28 cellular contexts compared by ENCODE assay signal in the genomic region with DNA sequence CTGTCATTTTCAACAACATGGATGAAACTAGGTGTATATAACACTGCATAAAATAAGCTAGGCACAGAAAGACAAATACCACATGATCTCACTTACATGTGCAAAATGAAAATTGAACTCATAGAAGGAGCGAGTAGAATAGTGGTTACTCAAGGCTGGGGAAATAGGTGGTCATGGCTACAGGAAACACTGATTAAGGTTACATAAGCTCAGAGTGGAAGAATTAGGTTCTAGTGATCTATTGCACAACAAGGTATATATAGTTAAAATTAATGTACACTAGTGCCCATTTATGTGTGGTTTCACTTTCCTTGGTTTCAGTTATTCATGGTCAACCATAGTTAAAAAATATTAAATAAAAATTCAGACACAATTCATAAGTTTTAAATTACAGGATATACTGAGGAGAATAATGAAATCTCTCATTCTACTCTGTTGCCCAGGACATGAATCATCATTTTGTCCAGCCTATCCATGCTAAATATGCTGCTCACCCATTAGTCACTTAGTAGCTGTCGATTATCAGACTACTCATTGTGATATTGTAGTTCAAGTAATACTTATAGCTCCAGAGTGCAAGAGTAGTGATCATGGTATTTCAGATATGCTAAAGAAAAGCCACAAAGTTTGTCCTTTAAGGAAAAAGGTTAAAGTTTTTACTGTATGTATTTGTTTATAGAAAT.
DNase-seq lines count a peak whose midpoint lies in the region; ATAC-seq, FAIRE-seq and TF ChIP-seq lines count a peak whose summit lies in the region.
"Had no signal": no experiment of that assay in that cellular context is flagged by ENCODE, and none has a peak within 500 bp of the region (broad histone marks: within the 10 kb centered on the region; RNA-seq: fewer than 3 reads in every experiment).

No MANE protein-coding gene starts in this region.

- no peaks in the 10 kb centered on the region for H4K20me1 ChIP-seq in astrocyte (ENCODE audit: insufficient read depth, low read length)

- no peaks in the 10 kb centered on the region for H3K27me3 Mint-ChIP-seq in astrocyte (ENCODE audit: low read depth, unreplicated experiment)
- H3K27me3 Mint-ChIP-seq in stimulated activated memory B cell treated with anti-CD40 and anti-IgM and Interleukin-4, amounts not matched to agents 10 μg/mL and 1 μg/mL and 100 μg/mL, for 72 hours: no peaks in the 10 kb centered on the region
- H3K27me3 Mint-ChIP-seq: activated naive CD8-positive, alpha-beta T cell treated with anti-CD3 and anti-CD28 coated beads, Interleukin-2, amount 50 U/mL, for 24 hours; B cell; naive thymus-derived CD8-positive, alpha-beta T cell; type B pancreatic cell had no signal

- H3K79me2 ChIP-seq in astrocyte (ENCODE audit: insufficient read depth, low read length): no peaks in the 10 kb centered on the region

- FAIRE-seq in astrocyte (lab: Jason Lieb, UNC): no peak
- FAIRE-seq: endometrium, HepG2 had no signal

- H3K4me2 ChIP-seq in astrocyte (ENCODE audit: low read length): no peak overlapping the region
- H3K4me2 ChIP-seq: GM23338 had no signal

- H3K27me3 ChIP-seq in astrocyte (ENCODE audit: insufficient read depth, low read length) (no peaks in the 10 kb centered on the region), foreskin keratinocyte (no peaks in the 10 kb centered on the region), transverse colon (no peaks in the 10 kb centered on the region)
- H3K27me3 ChIP-seq: right atrium auricular region had no signal

- intact Hi-C loops in transverse colon (cut with DNase I; ENCODE audit: low total_unique reads): no loop called here

- no peak overlapping the region for H3K27ac Mint-ChIP-seq in astrocyte (ENCODE audit: unreplicated experiment)
- H3K27ac Mint-ChIP-seq in stimulated activated memory B cell treated with anti-CD40 and anti-IgM and Interleukin-4, amounts not matched to agents 10 μg/mL and 1 μg/mL and 100 μg/mL, for 72 hours: no peak overlapping the region
- H3K27ac Mint-ChIP-seq: activated naive CD8-positive, alpha-beta T cell treated with anti-CD3 and anti-CD28 coated beads, Interleukin-2, amount 50 U/mL, for 24 hours; activated T-helper 2 cell treated with anti-CD3 and anti-CD28 coated beads, Interferon-gamma antibody, Interleukin-2, Interleukin-4, amounts not matched to agents 10 μg/mL and 5 μg/mL and 100 μg/mL, durations not matched to agents 14 hours and 24 hours and 36 hours; B cell; brain; GM23338; naive thymus-derived CD8-positive, alpha-beta T cell; type B pancreatic cell; WTC11 had no signal

- TF ChIP-seq CTCF in NB4 (IDR thresholded peaks at IDR 0.05; ENCODE audit: low read depth, low read length): no peak
- TF ChIP-seq CTCF in astrocyte (IDR thresholded peaks at IDR 0.05; ENCODE audit: insufficient read depth, low read depth, low read length): no peak
- no peak for TF ChIP-seq CTCF in foreskin keratinocyte (conservative IDR thresholded peaks at IDR 0.05)
- no peak for TF ChIP-seq CTCF in transverse colon (IDR thresholded peaks at IDR 0.05)

- H3K4me3 ChIP-seq in NB4 (ENCODE audit: low read depth, low read length) (no peak overlapping the region), astrocyte (ENCODE audit: insufficient read depth, low read depth, low read length) (no peak overlapping the region), transverse colon (no peak overlapping the region)
- H3K4me3 ChIP-seq: GM23338, right atrium auricular region had no signal

- H2AFZ ChIP-seq in astrocyte (ENCODE audit: low read depth, low read length): no peak overlapping the region
- H2AFZ ChIP-seq: GM23338 had no signal

- no peaks in the 10 kb centered on the region for H3K36me3 Mint-ChIP-seq in astrocyte (ENCODE audit: low read depth, unreplicated experiment)
- H3K36me3 Mint-ChIP-seq in stimulated activated memory B cell treated with anti-CD40 and anti-IgM and Interleukin-4, amounts not matched to agents 10 μg/mL and 1 μg/mL and 100 μg/mL, for 72 hours: no peaks in the 10 kb centered on the region
- H3K36me3 Mint-ChIP-seq: brain; naive thymus-derived CD8-positive, alpha-beta T cell; type B pancreatic cell had no signal

- TF ChIP-seq EP300 in transverse colon (IDR thresholded peaks at IDR 0.05; ENCODE audit: low read depth): no peak

- DNase-seq in DMS153 (lab: John Stamatoyannopoulos, UW) (peak; percentile 0), DMS153 treated with DMSO at 0.1 percent for 48 hours (lab: John Stamatoyannopoulos, UW; ENCODE audit: unreplicated experiment) (no peak), NB4 (ENCODE audit: low read depth) (peak; percentile 14), astrocyte (ENCODE audit: low read depth) (peak; percentile 32), foreskin keratinocyte (peak; percentile 23 to 56), transverse colon (no peak), DMS114 treated with DMSO at 0.1 percent for 48 hours (lab: John Stamatoyannopoulos, UW; ENCODE audit: unreplicated experiment) (no peak)
- DNase-seq: activated CD4-positive, alpha-beta T cell treated with anti-CD3 and anti-CD28 coated beads, Interleukin-2, amount 50 U/mL, for 4 hours; activated CD8-positive, alpha-beta memory T cell treated with anti-CD3 and anti-CD28 coated beads, Interleukin-2, amount 50 U/mL, for 4 hours; activated naive CD8-positive, alpha-beta T cell treated with anti-CD3 and anti-CD28 coated beads, Interleukin-2, amount 50 U/mL, for 24 hours; cortex of kidney; naive thymus-derived CD8-positive, alpha-beta T cell; NCI-H1436; NCI-H524; SIG-M5; stimulated activated CD4-positive, alpha-beta T cell treated with anti-CD3 and anti-CD28 coated beads, Interleukin-4, amount 100 ng/mL, for 4 hours had no signal

- peak; percentile 97 for ATAC-seq in foreskin keratinocyte
- ATAC-seq in stimulated activated memory B cell treated with anti-CD40 and anti-IgM and Interleukin-4, amounts not matched to agents 10 μg/mL and 1 μg/mL and 100 μg/mL, for 72 hours: no peak
- ATAC-seq: activated naive CD8-positive, alpha-beta T cell treated with anti-CD3 and anti-CD28 coated beads, Interleukin-2, amount 50 U/mL, for 24 hours; GM23338; HepG2; left lobe of liver; naive thymus-derived CD8-positive, alpha-beta T cell; WTC11 had no signal

- peaks cover 3% of the 10 kb centered on the region for H3K4me1 Mint-ChIP-seq in astrocyte (ENCODE audit: low read depth, unreplicated experiment)
- no peaks in the 10 kb centered on the region for H3K4me1 Mint-ChIP-seq in stimulated activated memory B cell treated with anti-CD40 and anti-IgM and Interleukin-4, amounts not matched to agents 10 μg/mL and 1 μg/mL and 100 μg/mL, for 72 hours
- H3K4me1 Mint-ChIP-seq: activated naive CD8-positive, alpha-beta T cell treated with anti-CD3 and anti-CD28 coated beads, Interleukin-2, amount 50 U/mL, for 24 hours; B cell; brain; GM23338; naive thymus-derived CD8-positive, alpha-beta T cell had no signal

- no peak overlapping the region for H3K9ac ChIP-seq in astrocyte (ENCODE audit: low read length)

- H3K9me3 ChIP-seq in astrocyte (ENCODE audit: insufficient read depth, low read depth, low read length): no peaks in the 10 kb centered on the region
- H3K9me3 ChIP-seq in transverse colon: peaks cover 0 to 15% of the 10 kb centered on the region in 2 donors

- H3K4me3 Mint-ChIP-seq in astrocyte (ENCODE audit: unreplicated experiment): no peak overlapping the region
- no peak overlapping the region for H3K4me3 Mint-ChIP-seq in stimulated activated memory B cell treated with anti-CD40 and anti-IgM and Interleukin-4, amounts not matched to agents 10 μg/mL and 1 μg/mL and 100 μg/mL, for 72 hours
- H3K4me3 Mint-ChIP-seq: activated naive CD8-positive, alpha-beta T cell treated with anti-CD3 and anti-CD28 coated beads, Interleukin-2, amount 50 U/mL, for 24 hours; B cell; brain; GM23338; naive thymus-derived CD8-positive, alpha-beta T cell; type B pancreatic cell; WTC11 had no signal

- WGBS in transverse colon (ENCODE audit: low coverage in 1 of 2), 2 donors: 86 to 87% methylated on average over 1 to 2 of the region's 2 CpGs

- H3K4me1 ChIP-seq in astrocyte (ENCODE audit: insufficient read depth, low read length): no peaks in the 10 kb centered on the region
- H3K4me1 ChIP-seq in foreskin keratinocyte: peaks cover 3% of the 10 kb centered on the region
- no peaks in the 10 kb centered on the region for H3K4me1 ChIP-seq in transverse colon
- H3K4me1 ChIP-seq: right atrium auricular region had no signal

- in situ Hi-C loops in transverse colon (cut with MboI; ENCODE audit: low pct_ligation_motif_present in 1 of 4, low pct_unique_long_range_greater_than_20kb in 1 of 4, low sequenced_read_pairs in 3 of 4): no loop called here

- H3K27ac ChIP-seq in astrocyte (ENCODE audit: low read depth, low read length) (no peak overlapping the region), foreskin keratinocyte (no peak overlapping the region), transverse colon (no peak overlapping the region)
- H3K27ac ChIP-seq: 22Rv1, right atrium auricular region had no signal

- TF ChIP-seq POLR2A in NB4 (IDR thresholded peaks at IDR 0.05; ENCODE audit: extremely low read depth, insufficient read length): no peak
- TF ChIP-seq POLR2A in transverse colon (IDR thresholded peaks at IDR 0.05): no peak

- H3K9me3 Mint-ChIP-seq in astrocyte (ENCODE audit: unreplicated experiment): peaks cover 3% of the 10 kb centered on the region
- H3K9me3 Mint-ChIP-seq in stimulated activated memory B cell treated with anti-CD40 and anti-IgM and Interleukin-4, amounts not matched to agents 10 μg/mL and 1 μg/mL and 100 μg/mL, for 72 hours: peaks cover 8% of the 10 kb centered on the region
- H3K9me3 Mint-ChIP-seq: type B pancreatic cell had no signal

- H3K36me3 ChIP-seq in astrocyte (ENCODE audit: insufficient read depth, low read length): no peaks in the 10 kb centered on the region
- no peaks in the 10 kb centered on the region for H3K36me3 ChIP-seq in transverse colon
- H3K36me3 ChIP-seq: right atrium auricular region had no signal

Comparison
In these comparisons a context has a peak if more than half of its experiments do, and no peak if none do; other contexts are left out.
1. DNase-seq: peak in DMS153 (single experiment), NB4 (single experiment), astrocyte (single experiment) and foreskin keratinocyte (2 of 2); none in DMS153 treated with DMSO at 0.1 percent for 48 hours (single experiment), transverse colon (single experiment) and DMS114 treated with DMSO at 0.1 percent for 48 hours (single experiment).